In genomic region chr5:160008877-160009590, GRCh38 we compare ENCODE assay signal across 8 cellular contexts. TPM values are rescaled to one million over a fixed set of nuclear protein-coding genes. Genes with fewer than 3 reads are reported as not detected.
A peak's percentile ranks its signal among the peaks of the same experiment; 100 is the strongest.
DNase-seq lines count a peak whose midpoint lies in the region; ATAC-seq, FAIRE-seq and TF ChIP-seq lines count a peak whose summit lies in the region.

A gene with protein sequence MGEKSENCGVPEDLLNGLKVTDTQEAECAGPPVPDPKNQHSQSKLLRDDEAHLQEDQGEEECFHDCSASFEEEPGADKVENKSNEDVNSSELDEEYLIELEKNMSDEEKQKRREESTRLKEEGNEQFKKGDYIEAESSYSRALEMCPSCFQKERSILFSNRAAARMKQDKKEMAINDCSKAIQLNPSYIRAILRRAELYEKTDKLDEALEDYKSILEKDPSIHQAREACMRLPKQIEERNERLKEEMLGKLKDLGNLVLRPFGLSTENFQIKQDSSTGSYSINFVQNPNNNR (plus strand): TSS chr5:160009139. CDS start chr5:160010529, 1,390 bp downstream.

- in situ Hi-C loops in ACHN (cut with HindIII; ENCODE audit: low pct_ligation_motif_present, low pct_unique_long_range_greater_than_20kb, low sequenced_read_pairs), result no loop called here

- peak within 1 kb of the TSS; percentile 66 for H3K27ac ChIP-seq in VCaP
- peak within 1 kb of the TSS; percentile 29 for H3K27ac ChIP-seq in iPS-20b (ENCODE audit: low read length)
- peak within 1 kb of the TSS in 20 of 21 experiments; percentile 66 to 91 (median 82) for H3K27ac ChIP-seq in skin epidermis

- peak within 1 kb of the TSS; percentile 95 for H3K9ac ChIP-seq in iPS-20b (ENCODE audit: low read depth, low read length)

- no peaks in the 10 kb centered on the region for H3K4me1 ChIP-seq in iPS-20b (ENCODE audit: insufficient read depth, low read length)

- H3K27me3 ChIP-seq in bronchial epithelial cell (ENCODE audit: control insufficient read depth, insufficient read depth, low read length) (no peaks in the 10 kb centered on the region), iPS-20b (ENCODE audit: insufficient read depth, low read length) (no peaks in the 10 kb centered on the region)

- H3K4me3 ChIP-seq in bronchial epithelial cell (ENCODE audit: low read depth, low read length), result peak within 1 kb of the TSS; percentile 62
- peak within 1 kb of the TSS; percentile 97 for H3K4me3 ChIP-seq in iPS-20b (ENCODE audit: low read length)
- H3K4me3 ChIP-seq in skin epidermis, result peak within 1 kb of the TSS; percentile 67 to 93 (median 86)

- DNase-seq in ACHN (peak; percentile 99), NCI-H2196 treated with DMSO at 0.1 percent for 48 hours (lab: John Stamatoyannopoulos, UW; ENCODE audit: unreplicated experiment) (peak; percentile 94), bronchial epithelial cell (ENCODE audit: low read depth) (peak; percentile 99)

- H3K9me3 ChIP-seq in iPS-20b (ENCODE audit: insufficient read depth, low read depth, low read length), result no peaks in the 10 kb centered on the region

- ATAC-seq in GM18870 (IDR thresholded peaks at IDR 0.05; ENCODE audit: unreplicated experiment) (peak; percentile 98), HG03135 (IDR thresholded peaks at IDR 0.05; ENCODE audit: unreplicated experiment) (peak; percentile 99)

- H3K36me3 ChIP-seq in bronchial epithelial cell (ENCODE audit: control insufficient read depth, insufficient read depth, low read length) (peaks cover 1% of the 10 kb centered on the region), iPS-20b (ENCODE audit: insufficient read depth, low read depth, low read length) (peaks cover 32% of the 10 kb centered on the region)

- TF ChIP-seq CTCF in VCaP (conservative IDR thresholded peaks at IDR 0.05) (no peak), bronchial epithelial cell (IDR thresholded peaks at IDR 0.05; ENCODE audit: insufficient read depth, low read length, severe bottlenecking) (no peak)

- peak; percentile 97 for FAIRE-seq in bronchial epithelial cell (lab: Jason Lieb, UNC)

RNA-seq across cellular contexts. Expression of the gene that starts here (rescaled TPM):
- 25.5 and 42.4 TPM in 2 replicates for total RNA-seq in bronchial epithelial cell

Comparison
In these comparisons a context has a peak if more than half of its experiments do, and no peak if none do; other contexts are left out.
1. Peak in every context shown above with its lines: DNase-seq, ATAC-seq, H3K4me3 ChIP-seq and H3K27ac ChIP-seq.
2. H3K27ac ChIP-seq: peak in every context shown above with its lines; median percentile 82 in skin epidermis; 66 in VCaP; 29 in iPS-20b.